Comparison of ENCODE assay signal across 33 cellular contexts in the genomic region with DNA sequence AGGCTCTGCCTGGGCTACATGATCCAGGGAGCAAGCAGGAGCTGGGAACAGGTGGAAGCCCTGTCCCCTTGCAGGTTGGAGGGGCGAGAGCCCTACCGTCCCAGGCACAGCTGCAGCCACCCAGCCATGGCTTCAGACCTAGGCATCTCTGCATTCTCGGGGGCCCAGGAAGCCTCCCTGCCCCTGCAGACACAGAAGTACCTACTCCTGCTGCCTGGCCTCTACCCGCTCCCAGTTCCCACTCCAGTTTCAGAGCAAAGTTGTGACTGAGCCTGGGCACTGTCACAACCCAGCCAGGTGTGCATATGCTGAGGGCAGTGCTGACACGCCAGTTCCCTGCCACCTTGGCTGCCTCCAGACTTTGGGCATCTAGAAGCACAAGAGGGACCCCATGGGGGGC.
"Had no signal": no experiment of that assay in that cellular context is flagged by ENCODE, and none has a peak within 500 bp of the region (broad histone marks: within the 10 kb centered on the region; RNA-seq: fewer than 3 reads in every experiment).

No MANE protein-coding gene starts in this region.

- FAIRE-seq: colon, endometrium, frontal cortex had no signal

- DNase-seq: activated CD4-positive, alpha-beta memory T cell treated with anti-CD3 and anti-CD28 coated beads for 36 hours; activated CD4-positive, alpha-beta T cell treated with anti-CD3 and anti-CD28 coated beads for 36 hours; activated CD4-positive, alpha-beta T cell treated with anti-CD3 and anti-CD28 coated beads, Interleukin-2, amount 10 ng/mL, durations not matched to agents 24 days and 14 days; activated CD4-positive, CD25-positive, alpha-beta regulatory T cell; activated CD4-positive, CD25-positive, alpha-beta regulatory T cell treated with anti-CD3 and anti-CD28 coated beads, Interleukin-2, amount 50 U/mL, for 72 hours; activated CD8-positive, alpha-beta memory T cell treated with anti-CD3 and anti-CD28 coated beads, Interleukin-2, amount 10 ng/mL, durations not matched to agents 7 days and 5 days; activated CD8-positive, alpha-beta memory T cell treated with anti-CD3 and anti-CD28 coated beads, Interleukin-2, amount 50 U/mL, for 4 hours; activated CD8-positive, alpha-beta T cell treated with anti-CD3 and anti-CD28 coated beads, Interleukin-2, amount 10 ng/mL, durations not matched to agents 7 days and 5 days; activated effector memory CD4-positive, alpha-beta T cell treated with anti-CD3 and anti-CD28 coated beads, Interleukin-2, amount 50 U/mL, for 16 hours; activated naive CD4-positive, alpha-beta T cell treated with anti-CD3 and anti-CD28 coated beads for 36 hours; activated naive CD8-positive, alpha-beta T cell treated with anti-CD3 and anti-CD28 coated beads for 36 hours; activated naive CD8-positive, alpha-beta T cell treated with anti-CD3 and anti-CD28 coated beads, Interleukin-2, amount 50 U/mL, for 24 hours; activated T-cell treated with anti-CD3 and anti-CD28 coated beads, Interleukin-2, amount 50 U/mL, for 1 hour; activated T-cell treated with anti-CD3 and anti-CD28 coated beads, Interleukin-2, amount 50 U/mL, for 48 hours; adrenal gland; amygdala; body of pancreas; caudate nucleus; cortex of kidney; dermis blood vessel endothelial cell; effector CD4-positive, alpha-beta T cell; foreskin fibroblast; T-helper 1 cell; T-helper 17 cell; T1000 had no signal

- H3K27ac Mint-ChIP-seq: activated CD4-positive, alpha-beta memory T cell treated with anti-CD3 and anti-CD28 coated beads for 36 hours; activated CD4-positive, alpha-beta T cell treated with anti-CD3 and anti-CD28 coated beads for 36 hours; activated CD4-positive, alpha-beta T cell treated with anti-CD3 and anti-CD28 coated beads, Interleukin-2, amount 10 ng/mL, durations not matched to agents 24 days and 14 days; activated CD8-positive, alpha-beta memory T cell treated with anti-CD3 and anti-CD28 coated beads, Interleukin-2, amount 10 ng/mL, durations not matched to agents 7 days and 5 days; activated CD8-positive, alpha-beta T cell treated with anti-CD3 and anti-CD28 coated beads, Interleukin-2, amount 10 ng/mL, durations not matched to agents 7 days and 5 days; activated naive CD4-positive, alpha-beta T cell treated with anti-CD3 and anti-CD28 coated beads for 36 hours; activated naive CD4-positive, alpha-beta T cell treated with anti-CD3 and anti-CD28 coated beads, Interleukin-2, amount 50 U/mL, for 24 hours; activated naive CD8-positive, alpha-beta T cell treated with anti-CD3 and anti-CD28 coated beads for 36 hours; activated naive CD8-positive, alpha-beta T cell treated with anti-CD3 and anti-CD28 coated beads, Interleukin-2, amount 50 U/mL, for 24 hours; activated T-helper 1 cell treated with anti-CD3 and anti-CD28 coated beads, Interleukin-12 subunit alpha, Interleukin-12 subunit beta, Interleukin-2, Interleukin-4 antibody, amounts not matched to agents 30 ng/mL and 10 ng/mL and 1 ng/mL, durations not matched to agents 14 hours and 24 hours and 36 hours; activated T-helper 2 cell treated with anti-CD3 and anti-CD28 coated beads, Interferon-gamma antibody, Interleukin-2, Interleukin-4, amounts not matched to agents 10 μg/mL and 5 μg/mL and 100 μg/mL, durations not matched to agents 14 hours and 24 hours and 36 hours; T-helper 17 cell; T-helper 2 cell treated with Interferon-gamma antibody and Interleukin-4, amounts not matched to agents 5 μg/mL and 100 μg/mL, for 36 hours had no signal

- H3K27me3 Mint-ChIP-seq: activated CD4-positive, alpha-beta memory T cell treated with anti-CD3 and anti-CD28 coated beads for 36 hours; activated CD4-positive, alpha-beta T cell treated with anti-CD3 and anti-CD28 coated beads for 36 hours; activated CD4-positive, alpha-beta T cell treated with anti-CD3 and anti-CD28 coated beads, Interleukin-2, amount 10 ng/mL, durations not matched to agents 24 days and 14 days; activated CD8-positive, alpha-beta memory T cell treated with anti-CD3 and anti-CD28 coated beads, Interleukin-2, amount 10 ng/mL, durations not matched to agents 7 days and 5 days; activated naive CD4-positive, alpha-beta T cell treated with anti-CD3 and anti-CD28 coated beads, Interleukin-2, amount 50 U/mL, for 24 hours; activated naive CD8-positive, alpha-beta T cell treated with anti-CD3 and anti-CD28 coated beads for 36 hours; activated naive CD8-positive, alpha-beta T cell treated with anti-CD3 and anti-CD28 coated beads, Interleukin-2, amount 50 U/mL, for 24 hours; T-helper 17 cell had no signal

- H3K27me3 ChIP-seq: adrenal gland, body of pancreas had no signal

- H3K27ac ChIP-seq: adrenal gland, body of pancreas had no signal

- H3K36me3 Mint-ChIP-seq: activated CD4-positive, alpha-beta memory T cell treated with anti-CD3 and anti-CD28 coated beads for 36 hours; activated CD8-positive, alpha-beta memory T cell treated with anti-CD3 and anti-CD28 coated beads, Interleukin-2, amount 10 ng/mL, durations not matched to agents 7 days and 5 days; activated naive CD4-positive, alpha-beta T cell treated with anti-CD3 and anti-CD28 coated beads, Interleukin-2, amount 50 U/mL, for 24 hours; activated naive CD8-positive, alpha-beta T cell treated with anti-CD3 and anti-CD28 coated beads for 36 hours had no signal

- H3K4me3 ChIP-seq: adrenal gland, body of pancreas had no signal

- ATAC-seq: activated CD4-positive, alpha-beta T cell treated with anti-CD3 and anti-CD28 coated beads for 36 hours; activated CD8-positive, alpha-beta memory T cell treated with anti-CD3 and anti-CD28 coated beads, Interleukin-2, amount 10 ng/mL, durations not matched to agents 7 days and 5 days; activated CD8-positive, alpha-beta T cell treated with anti-CD3 and anti-CD28 coated beads, Interleukin-2, amount 10 ng/mL, durations not matched to agents 7 days and 5 days; activated naive CD8-positive, alpha-beta T cell treated with anti-CD3 and anti-CD28 coated beads, Interleukin-2, amount 50 U/mL, for 24 hours; body of pancreas; esophagus mucosa; T-helper 17 cell had no signal

- H3K4me1 Mint-ChIP-seq: activated CD4-positive, alpha-beta T cell treated with anti-CD3 and anti-CD28 coated beads for 36 hours; activated CD4-positive, alpha-beta T cell treated with anti-CD3 and anti-CD28 coated beads, Interleukin-2, amount 10 ng/mL, durations not matched to agents 24 days and 14 days; activated CD8-positive, alpha-beta memory T cell treated with anti-CD3 and anti-CD28 coated beads, Interleukin-2, amount 10 ng/mL, durations not matched to agents 7 days and 5 days; activated naive CD4-positive, alpha-beta T cell treated with anti-CD3 and anti-CD28 coated beads, Interleukin-2, amount 50 U/mL, for 24 hours; activated naive CD8-positive, alpha-beta T cell treated with anti-CD3 and anti-CD28 coated beads for 36 hours; activated naive CD8-positive, alpha-beta T cell treated with anti-CD3 and anti-CD28 coated beads, Interleukin-2, amount 50 U/mL, for 24 hours; T-helper 17 cell had no signal

- H3K36me3 ChIP-seq: adrenal gland had no signal

- H3K4me3 Mint-ChIP-seq: activated CD4-positive, alpha-beta memory T cell treated with anti-CD3 and anti-CD28 coated beads for 36 hours; activated CD4-positive, alpha-beta T cell treated with anti-CD3 and anti-CD28 coated beads for 36 hours; activated CD4-positive, alpha-beta T cell treated with anti-CD3 and anti-CD28 coated beads, Interleukin-2, amount 10 ng/mL, durations not matched to agents 24 days and 14 days; activated CD8-positive, alpha-beta memory T cell treated with anti-CD3 and anti-CD28 coated beads, Interleukin-2, amount 10 ng/mL, durations not matched to agents 7 days and 5 days; activated CD8-positive, alpha-beta T cell treated with anti-CD3 and anti-CD28 coated beads, Interleukin-2, amount 10 ng/mL, durations not matched to agents 7 days and 5 days; activated naive CD4-positive, alpha-beta T cell treated with anti-CD3 and anti-CD28 coated beads for 36 hours; activated naive CD4-positive, alpha-beta T cell treated with anti-CD3 and anti-CD28 coated beads, Interleukin-2, amount 50 U/mL, for 24 hours; activated naive CD8-positive, alpha-beta T cell treated with anti-CD3 and anti-CD28 coated beads for 36 hours; activated naive CD8-positive, alpha-beta T cell treated with anti-CD3 and anti-CD28 coated beads, Interleukin-2, amount 50 U/mL, for 24 hours; activated T-helper 1 cell treated with anti-CD3 and anti-CD28 coated beads, Interleukin-12 subunit alpha, Interleukin-12 subunit beta, Interleukin-2, Interleukin-4 antibody, amounts not matched to agents 30 ng/mL and 10 ng/mL and 1 ng/mL, durations not matched to agents 14 hours and 24 hours and 36 hours; T-helper 17 cell; T-helper 2 cell treated with Interferon-gamma antibody and Interleukin-4, amounts not matched to agents 5 μg/mL and 100 μg/mL, for 36 hours had no signal
